Comparison of ENCODE assay signal across 9 cellular contexts in genomic region chr11:128492461-128492860, GRCh38.
DNase-seq lines count a peak whose midpoint lies in the region; ATAC-seq, FAIRE-seq and TF ChIP-seq lines count a peak whose summit lies in the region.
"Had no signal": no experiment of that assay in that cellular context is flagged by ENCODE, and none has a peak within 500 bp of the region (broad histone marks: within the 10 kb centered on the region; RNA-seq: fewer than 3 reads in every experiment).

No MANE protein-coding gene starts in this region.

- no peaks in the 10 kb centered on the region for H3K27me3 Mint-ChIP-seq in CD4-positive, CD25-positive, alpha-beta regulatory T cell
- H3K27me3 Mint-ChIP-seq in IgD-negative memory B cell (no peaks in the 10 kb centered on the region), astrocyte (ENCODE audit: low read depth, unreplicated experiment) (no peaks in the 10 kb centered on the region)
- H3K27me3 Mint-ChIP-seq in naive thymus-derived CD4-positive, alpha-beta T cell, result no peaks in the 10 kb centered on the region

- no peaks in the 10 kb centered on the region for H3K9me3 ChIP-seq in CD4-positive, CD25-positive, alpha-beta regulatory T cell (ENCODE audit: control insufficient read depth in 2 of 2, low read length in 2 of 2)
- no peaks in the 10 kb centered on the region for H3K9me3 ChIP-seq in astrocyte (ENCODE audit: insufficient read depth, low read depth, low read length)
- H3K9me3 ChIP-seq in naive thymus-derived CD4-positive, alpha-beta T cell (ENCODE audit: control insufficient read depth in 2 of 3, low read length in 3 of 3), result no peaks in the 10 kb centered on the region

- peak overlapping the region; percentile 56 to 98 (median 89) for H3K27ac Mint-ChIP-seq in CD4-positive, CD25-positive, alpha-beta regulatory T cell
- H3K27ac Mint-ChIP-seq in IgD-negative memory B cell (peak overlapping the region; percentile 86 to 93 (median 87)), astrocyte (ENCODE audit: unreplicated experiment) (peak overlapping the region; percentile 51)
- H3K27ac Mint-ChIP-seq in naive thymus-derived CD4-positive, alpha-beta T cell, result peak overlapping the region; percentile 93 to 99 (median 96)

- no peak overlapping the region for H2AFZ ChIP-seq in astrocyte (ENCODE audit: low read depth, low read length)

- peak overlapping the region; percentile 69 to 98 (median 78) for H3K4me3 Mint-ChIP-seq in CD4-positive, CD25-positive, alpha-beta regulatory T cell
- H3K4me3 Mint-ChIP-seq in IgD-negative memory B cell (peak overlapping the region in 2 of 4 donors; percentile 8 to 34), astrocyte (ENCODE audit: unreplicated experiment) (no peak overlapping the region)
- H3K4me3 Mint-ChIP-seq in naive thymus-derived CD4-positive, alpha-beta T cell, result peak overlapping the region; percentile 71 to 100 (median 88)

- H3K27me3 ChIP-seq in CD4-positive, CD25-positive, alpha-beta regulatory T cell (ENCODE audit: control insufficient read depth, insufficient read depth, low read length), result no peaks in the 10 kb centered on the region
- no peaks in the 10 kb centered on the region for H3K27me3 ChIP-seq in astrocyte (ENCODE audit: insufficient read depth, low read length)
- no peaks in the 10 kb centered on the region for H3K27me3 ChIP-seq in naive thymus-derived CD4-positive, alpha-beta T cell (ENCODE audit: control insufficient read depth in 2 of 2, insufficient read depth in 2 of 2, low read length in 2 of 2)

- H3K4me3 ChIP-seq in CD4-positive, CD25-positive, alpha-beta regulatory T cell (ENCODE audit: low read depth, low read length), result peak overlapping the region; percentile 100
- no peak overlapping the region for H3K4me3 ChIP-seq in astrocyte (ENCODE audit: insufficient read depth, low read depth, low read length)
- peak overlapping the region; percentile 25 for H3K4me3 ChIP-seq in naive thymus-derived CD4-positive, alpha-beta T cell (ENCODE audit: low read length)

- H3K4me2 ChIP-seq in astrocyte (ENCODE audit: low read length), result no peak overlapping the region

- CTCF ChIA-PET in naive thymus-derived CD4-positive, alpha-beta T cell (lab: Charles Lee), result interaction anchor here (0.7 to 2.5 kb wide), 6 partner anchors 9 to 207 kb away, joined by 3 to 15 read pairs (median 6); no protein-coding TSS in a partner anchor

- peaks cover 82% of the 10 kb centered on the region for H3K36me3 ChIP-seq in CD4-positive, CD25-positive, alpha-beta regulatory T cell (ENCODE audit: control insufficient read depth, insufficient read depth, low read length)
- H3K36me3 ChIP-seq in astrocyte (ENCODE audit: insufficient read depth, low read length), result peaks cover 27% of the 10 kb centered on the region
- H3K36me3 ChIP-seq in naive thymus-derived CD4-positive, alpha-beta T cell (ENCODE audit: control insufficient read depth in 2 of 3, insufficient read depth in 3 of 3, low read length in 3 of 3), result peaks cover 19 to 49% (median 27%) of the 10 kb centered on the region in 3 experiments

- intact Hi-C loops in naive thymus-derived CD4-positive, alpha-beta T cell (cut with micrococcal nuclease), result loop anchor here (1.0 to 2.0 kb wide), 2 partner anchors 9 to 16 kb away; no protein-coding TSS in a partner anchor

- peaks cover 88% of the 10 kb centered on the region for H3K79me2 ChIP-seq in astrocyte (ENCODE audit: insufficient read depth, low read length)

- H3K4me1 Mint-ChIP-seq in CD4-positive, CD25-positive, alpha-beta regulatory T cell, result peaks cover 63 to 99% (median 90%) of the 10 kb centered on the region in 4 donors
- H3K4me1 Mint-ChIP-seq in IgD-negative memory B cell (peaks cover 72 to 80% (median 75%) of the 10 kb centered on the region in 3 donors), astrocyte (ENCODE audit: low read depth, unreplicated experiment) (peaks cover 71% of the 10 kb centered on the region)
- peaks cover 72 to 100% (median 100%) of the 10 kb centered on the region in 7 donors for H3K4me1 Mint-ChIP-seq in naive thymus-derived CD4-positive, alpha-beta T cell

- peaks cover 35% of the 10 kb centered on the region for H4K20me1 ChIP-seq in astrocyte (ENCODE audit: insufficient read depth, low read length)

- peaks cover 73% of the 10 kb centered on the region for H3K36me3 Mint-ChIP-seq in CD4-positive, CD25-positive, alpha-beta regulatory T cell
- H3K36me3 Mint-ChIP-seq in IgD-negative memory B cell, result peaks cover 16% of the 10 kb centered on the region
- H3K36me3 Mint-ChIP-seq in astrocyte (ENCODE audit: low read depth, unreplicated experiment), result peaks cover 4% of the 10 kb centered on the region
- H3K36me3 Mint-ChIP-seq in naive thymus-derived CD4-positive, alpha-beta T cell, result peaks cover 27 to 86% (median 75%) of the 10 kb centered on the region in 5 donors

- no peak for FAIRE-seq in astrocyte (lab: Jason Lieb, UNC)
- FAIRE-seq: H54 had no signal

- peak overlapping the region; percentile 97 for H3K27ac ChIP-seq in CD4-positive, CD25-positive, alpha-beta regulatory T cell (ENCODE audit: insufficient read depth, low read length, poor library complexity, severe bottlenecking)
- H3K27ac ChIP-seq in astrocyte (ENCODE audit: low read depth, low read length), result peak overlapping the region; percentile 57
- H3K27ac ChIP-seq in naive thymus-derived CD4-positive, alpha-beta T cell (ENCODE audit: low read depth, low read length), result peak overlapping the region; percentile 97

- no peak overlapping the region for H3K9ac ChIP-seq in astrocyte (ENCODE audit: low read length)

- H3K9me3 Mint-ChIP-seq in CD4-positive, CD25-positive, alpha-beta regulatory T cell, result no peaks in the 10 kb centered on the region
- no peaks in the 10 kb centered on the region for H3K9me3 Mint-ChIP-seq in IgD-negative memory B cell
- peaks cover 2% of the 10 kb centered on the region for H3K9me3 Mint-ChIP-seq in astrocyte (ENCODE audit: unreplicated experiment)
- H3K9me3 Mint-ChIP-seq in naive thymus-derived CD4-positive, alpha-beta T cell, result peaks cover 0 to 3% (median 0%) of the 10 kb centered on the region in 11 donors

- no peak for TF ChIP-seq CTCF in astrocyte (IDR thresholded peaks at IDR 0.05; ENCODE audit: insufficient read depth, low read depth, low read length)

- peaks cover 100% of the 10 kb centered on the region for H3K4me1 ChIP-seq in CD4-positive, CD25-positive, alpha-beta regulatory T cell (ENCODE audit: control insufficient read depth, insufficient read depth, low read length, poor library complexity, severe bottlenecking)
- H3K4me1 ChIP-seq in astrocyte (ENCODE audit: insufficient read depth, low read length), result peaks cover 56% of the 10 kb centered on the region
- peaks cover 92 to 96% of the 10 kb centered on the region in 2 donors for H3K4me1 ChIP-seq in naive thymus-derived CD4-positive, alpha-beta T cell (ENCODE audit: control insufficient read depth in 2 of 2, insufficient read depth in 2 of 2, low read length in 2 of 2)

- ATAC-seq in CD4-positive, CD25-positive, alpha-beta regulatory T cell (ENCODE audit: low read depth in 2 of 2), result no peak
- ATAC-seq in naive thymus-derived CD4-positive, alpha-beta T cell, result no peak
- ATAC-seq in GM19395 (IDR thresholded peaks at IDR 0.05; ENCODE audit: unreplicated experiment) (no peak), GM19324 (IDR thresholded peaks at IDR 0.05; ENCODE audit: low FRiP score, unreplicated experiment) (no peak)

- POLR2A ChIA-PET in naive thymus-derived CD4-positive, alpha-beta T cell (lab: Charles Lee), result interaction anchor here (0.6 to 16.8 kb wide), 10 partner anchors 11 to 195 kb away, joined by 3 to 545 read pairs (median 9); no protein-coding TSS in a partner anchor

- no peak for DNase-seq in CD4-positive, CD25-positive, alpha-beta regulatory T cell
- DNase-seq in astrocyte (ENCODE audit: low read depth) (peak; percentile 69), iPS-NIHi11 (ENCODE audit: low spot score) (no peak), NCI-H774 (lab: John Stamatoyannopoulos, UW) (no peak)
- DNase-seq in naive thymus-derived CD4-positive, alpha-beta T cell, result no peak
